Comparison of ENCODE assay signal across 12 cellular contexts in genomic region chr5:138448481-138449398, GRCh38. TPM values are rescaled to one million over a fixed set of nuclear protein-coding genes. Genes with fewer than 3 reads are reported as not detected.
A peak's percentile ranks its signal among the peaks of the same experiment; 100 is the strongest.
DNase-seq lines count a peak whose midpoint lies in the region; ATAC-seq and TF ChIP-seq lines count a peak whose summit lies in the region.
"Had no signal": no experiment of that assay in that cellular context is flagged by ENCODE, and none has a peak within 500 bp of the region (broad histone marks: within the 10 kb centered on the region; RNA-seq: fewer than 3 reads in every experiment).

No MANE protein-coding gene starts in this region.

- TF ChIP-seq CTCF in GM23338 (conservative IDR thresholded peaks at IDR 0.05; ENCODE audit: low read depth in 2 of 2): no peak
- no peak for TF ChIP-seq CTCF in brain (conservative IDR thresholded peaks at IDR 0.05)
- no peak for TF ChIP-seq CTCF in nephron progenitor cell (IDR thresholded peaks at IDR 0.05)

- H3K27me3 ChIP-seq in GM23338 (ENCODE audit: insufficient read depth): no peaks in the 10 kb centered on the region
- H3K27me3 ChIP-seq: spleen had no signal

- H3K27me3 Mint-ChIP-seq in GM23338 (ENCODE audit: insufficient read depth, low read depth, poor library complexity) (peaks cover 20% of the 10 kb centered on the region), brain (no peaks in the 10 kb centered on the region), nephron progenitor cell (ENCODE audit: low read depth, poor library complexity) (peaks cover 10% of the 10 kb centered on the region)

- no peaks in the 10 kb centered on the region for H3K9me2 ChIP-seq in GM23338 (ENCODE audit: insufficient read depth)

- H3K79me2 ChIP-seq in GM23338 (replicated peaks; ENCODE audit: insufficient read depth): no peaks in the 10 kb centered on the region

- no peak overlapping the region for H3K27ac ChIP-seq in GM23338 (ENCODE audit: low read depth)
- H3K27ac ChIP-seq: spleen had no signal

- no peaks in the 10 kb centered on the region for H3F3A ChIP-seq in GM23338 (replicated peaks; ENCODE audit: low read depth)

- H3K4me3 ChIP-seq in GM23338: no peak overlapping the region
- H3K4me3 ChIP-seq: HAP-1, spleen had no signal

- peaks cover 2% of the 10 kb centered on the region; the same call in 1 of the 3 replicates for H3K36me3 Mint-ChIP-seq in GM23338 (ENCODE audit: low read depth)
- H3K36me3 Mint-ChIP-seq in brain: no peaks in the 10 kb centered on the region
- no peaks in the 10 kb centered on the region for H3K36me3 Mint-ChIP-seq in nephron progenitor cell (ENCODE audit: low read depth)

- H3K4me3 Mint-ChIP-seq in GM23338 (no peak overlapping the region), brain (peak overlapping the region; percentile 53 to 85 (median 76)), nephron progenitor cell (peak overlapping the region; percentile 10)
- H3K4me3 Mint-ChIP-seq: activated T-cell treated with anti-CD3 and anti-CD28 coated beads, Interleukin-2, amount 50 U/mL, for 72 hours had no signal

- H3K36me3 ChIP-seq in GM23338 (ENCODE audit: insufficient read depth): no peaks in the 10 kb centered on the region
- H3K36me3 ChIP-seq: HAP-1, spleen had no signal

- H3K27ac Mint-ChIP-seq in GM23338 (no peak overlapping the region), brain (peak overlapping the region; percentile 95 to 100 (median 98)), nephron progenitor cell (no peak overlapping the region)
- H3K27ac Mint-ChIP-seq: activated T-cell treated with anti-CD3 and anti-CD28 coated beads, Interleukin-2, amount 50 U/mL, for 72 hours had no signal

- DNase-seq in GM23338 (ENCODE audit: low spot score) (peak; percentile 47), NCI-H2107 (lab: John Stamatoyannopoulos, UW) (peak; percentile 69), nephron progenitor cell (no peak), SIG-M5 treated with dmso at 0.1 percent for 504 hours (lab: John Stamatoyannopoulos, UW; ENCODE audit: unreplicated experiment) (no peak)
- no peak for DNase-seq in stimulated activated CD4-positive, alpha-beta T cell treated with anti-CD3 and anti-CD28 coated beads, Interleukin-4, amount 100 ng/mL, for 24 hours
- no peak for DNase-seq in stimulated activated CD4-positive, alpha-beta T cell treated with anti-CD3 and anti-CD28 coated beads, Interleukin-4, amount 100 ng/mL, for 1 hour
- DNase-seq: activated T-cell treated with anti-CD3 and anti-CD28 coated beads, Interleukin-2, amount 50 U/mL, for 72 hours; left ventricle myocardium superior had no signal

- H2AFZ ChIP-seq in GM23338: no peak overlapping the region; the same call in 1 of the 2 replicates

- ATAC-seq in GM23338 (no peak; the same call in 2 of the 3 replicates), HG03097 (IDR thresholded peaks at IDR 0.05; ENCODE audit: low FRiP score, unreplicated experiment) (no peak)

- H3K4me2 ChIP-seq in GM23338: no peak overlapping the region

- H3K4me1 ChIP-seq in GM23338 (ENCODE audit: insufficient read depth): no peaks in the 10 kb centered on the region

- no peaks in the 10 kb centered on the region for H4K20me1 ChIP-seq in GM23338 (replicated peaks; ENCODE audit: insufficient read depth)

- H3K9me3 Mint-ChIP-seq in GM23338 (no peaks in the 10 kb centered on the region), brain (no peaks in the 10 kb centered on the region), nephron progenitor cell (no peaks in the 10 kb centered on the region)
- H3K9me3 Mint-ChIP-seq: activated T-cell treated with anti-CD3 and anti-CD28 coated beads, Interleukin-2, amount 50 U/mL, for 72 hours had no signal

- peaks cover 22% of the 10 kb centered on the region for H3K4me1 Mint-ChIP-seq in GM23338
- H3K4me1 Mint-ChIP-seq in brain: peaks cover 28% of the 10 kb centered on the region
- H3K4me1 Mint-ChIP-seq in nephron progenitor cell: peaks cover 37% of the 10 kb centered on the region

TF ChIP-seq in GM23338, 12 proteins besides CTCF, POLR2A, EP300 and RAD21 (continues in another document):
- no peak for TF ChIP-seq JUNB (IDR thresholded peaks at IDR 0.05; ENCODE audit: unreplicated experiment)
- TF ChIP-seq, protein P1, sequence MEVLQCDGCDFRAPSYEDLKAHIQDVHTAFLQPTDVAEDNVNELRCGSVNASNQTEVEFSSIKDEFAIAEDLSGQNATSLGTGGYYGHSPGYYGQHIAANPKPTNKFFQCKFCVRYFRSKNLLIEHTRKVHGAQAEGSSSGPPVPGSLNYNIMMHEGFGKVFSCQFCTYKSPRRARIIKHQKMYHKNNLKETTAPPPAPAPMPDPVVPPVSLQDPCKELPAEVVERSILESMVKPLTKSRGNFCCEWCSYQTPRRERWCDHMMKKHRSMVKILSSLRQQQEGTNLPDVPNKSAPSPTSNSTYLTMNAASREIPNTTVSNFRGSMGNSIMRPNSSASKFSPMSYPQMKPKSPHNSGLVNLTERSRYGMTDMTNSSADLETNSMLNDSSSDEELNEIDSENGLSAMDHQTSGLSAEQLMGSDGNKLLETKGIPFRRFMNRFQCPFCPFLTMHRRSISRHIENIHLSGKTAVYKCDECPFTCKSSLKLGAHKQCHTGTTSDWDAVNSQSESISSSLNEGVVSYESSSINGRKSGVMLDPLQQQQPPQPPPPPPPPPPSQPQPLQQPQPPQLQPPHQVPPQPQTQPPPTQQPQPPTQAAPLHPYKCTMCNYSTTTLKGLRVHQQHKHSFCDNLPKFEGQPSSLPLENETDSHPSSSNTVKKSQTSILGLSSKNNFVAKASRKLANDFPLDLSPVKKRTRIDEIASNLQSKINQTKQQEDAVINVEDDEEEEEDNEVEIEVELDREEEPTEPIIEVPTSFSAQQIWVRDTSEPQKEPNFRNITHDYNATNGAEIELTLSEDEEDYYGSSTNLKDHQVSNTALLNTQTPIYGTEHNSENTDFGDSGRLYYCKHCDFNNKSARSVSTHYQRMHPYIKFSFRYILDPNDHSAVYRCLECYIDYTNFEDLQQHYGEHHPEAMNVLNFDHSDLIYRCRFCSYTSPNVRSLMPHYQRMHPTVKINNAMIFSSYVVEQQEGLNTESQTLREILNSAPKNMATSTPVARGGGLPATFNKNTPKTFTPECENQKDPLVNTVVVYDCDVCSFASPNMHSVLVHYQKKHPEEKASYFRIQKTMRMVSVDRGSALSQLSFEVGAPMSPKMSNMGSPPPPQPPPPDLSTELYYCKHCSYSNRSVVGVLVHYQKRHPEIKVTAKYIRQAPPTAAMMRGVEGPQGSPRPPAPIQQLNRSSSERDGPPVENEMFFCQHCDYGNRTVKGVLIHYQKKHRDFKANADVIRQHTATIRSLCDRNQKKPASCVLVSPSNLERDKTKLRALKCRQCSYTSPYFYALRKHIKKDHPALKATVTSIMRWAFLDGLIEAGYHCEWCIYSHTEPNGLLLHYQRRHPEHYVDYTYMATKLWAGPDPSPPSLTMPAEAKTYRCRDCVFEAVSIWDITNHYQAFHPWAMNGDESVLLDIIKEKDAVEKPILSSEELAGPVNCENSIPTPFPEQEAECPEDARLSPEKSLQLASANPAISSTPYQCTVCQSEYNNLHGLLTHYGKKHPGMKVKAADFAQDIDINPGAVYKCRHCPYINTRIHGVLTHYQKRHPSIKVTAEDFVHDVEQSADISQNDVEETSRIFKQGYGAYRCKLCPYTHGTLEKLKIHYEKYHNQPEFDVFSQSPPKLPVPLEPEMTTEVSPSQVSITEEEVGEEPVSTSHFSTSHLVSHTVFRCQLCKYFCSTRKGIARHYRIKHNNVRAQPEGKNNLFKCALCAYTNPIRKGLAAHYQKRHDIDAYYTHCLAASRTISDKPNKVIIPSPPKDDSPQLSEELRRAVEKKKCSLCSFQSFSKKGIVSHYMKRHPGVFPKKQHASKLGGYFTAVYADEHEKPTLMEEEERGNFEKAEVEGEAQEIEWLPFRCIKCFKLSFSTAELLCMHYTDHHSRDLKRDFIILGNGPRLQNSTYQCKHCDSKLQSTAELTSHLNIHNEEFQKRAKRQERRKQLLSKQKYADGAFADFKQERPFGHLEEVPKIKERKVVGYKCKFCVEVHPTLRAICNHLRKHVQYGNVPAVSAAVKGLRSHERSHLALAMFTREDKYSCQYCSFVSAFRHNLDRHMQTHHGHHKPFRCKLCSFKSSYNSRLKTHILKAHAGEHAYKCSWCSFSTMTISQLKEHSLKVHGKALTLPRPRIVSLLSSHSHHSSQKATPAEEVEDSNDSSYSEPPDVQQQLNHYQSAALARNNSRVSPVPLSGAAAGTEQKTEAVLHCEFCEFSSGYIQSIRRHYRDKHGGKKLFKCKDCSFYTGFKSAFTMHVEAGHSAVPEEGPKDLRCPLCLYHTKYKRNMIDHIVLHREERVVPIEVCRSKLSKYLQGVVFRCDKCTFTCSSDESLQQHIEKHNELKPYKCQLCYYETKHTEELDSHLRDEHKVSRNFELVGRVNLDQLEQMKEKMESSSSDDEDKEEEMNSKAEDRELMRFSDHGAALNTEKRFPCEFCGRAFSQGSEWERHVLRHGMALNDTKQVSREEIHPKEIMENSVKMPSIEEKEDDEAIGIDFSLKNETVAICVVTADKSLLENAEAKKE (CRISPR knock-in tag; IDR thresholded peaks at IDR 0.05): no peak
- TF ChIP-seq ZNF331 (CRISPR knock-in tag; IDR thresholded peaks at IDR 0.05; ENCODE audit: low read depth): no peak
- no peak for TF ChIP-seq STAT1 (IDR thresholded peaks at IDR 0.05; ENCODE audit: unreplicated experiment)
- no peak for TF ChIP-seq NANOG (IDR thresholded peaks at IDR 0.05; ENCODE audit: borderline replicate concordance)
- TF ChIP-seq POLR2AphosphoS5 (IDR thresholded peaks at IDR 0.05; ENCODE audit: low read depth): no peak

RNA-seq across cellular contexts. Expression of gene REEP2, which starts 9.9 kb away (rescaled TPM):
- 23.0 and 29.8 TPM in 2 replicates for total RNA-seq in GM23338 (2014; rRNA removed; shearing (Covaris generic))
- polyA plus RNA-seq in GM23338 (2016; fragmentation: Nextera tagmentation; extraction: Ambion mirVana): 20.5 and 21.1 TPM in 2 replicates
- 111 TPM for polyA plus RNA-seq in brain (ENCODE audit: insufficient read depth, low read depth, low replicate concordance)

RNA-seq across cellular contexts. Expression of gene EGR1, which starts 16.5 kb away (rescaled TPM):
- total RNA-seq in GM23338 (2014; rRNA removed; shearing (Covaris generic)): 11.5 and 13.5 TPM in 2 replicates
- polyA plus RNA-seq in GM23338 (2016; fragmentation: Nextera tagmentation; extraction: Ambion mirVana): 57.1 and 60.3 TPM in 2 replicates
- 6.8 TPM for polyA plus RNA-seq in brain (ENCODE audit: insufficient read depth, low read depth, low replicate concordance)

Comparison
In these comparisons a context has a peak if more than half of its experiments do, and no peak if none do; other contexts are left out.
1. DNase-seq: peak in GM23338 (single experiment) and NCI-H2107 (single experiment); none in nephron progenitor cell (single experiment), stimulated activated CD4-positive, alpha-beta T cell treated with anti-CD3 and anti-CD28 coated beads, Interleukin-4, amount 100 ng/mL, for 24 hours (single experiment), stimulated activated CD4-positive, alpha-beta T cell treated with anti-CD3 and anti-CD28 coated beads, Interleukin-4, amount 100 ng/mL, for 1 hour (single experiment) and SIG-M5 treated with dmso at 0.1 percent for 504 hours (single experiment).
2. H3K27ac Mint-ChIP-seq: peak in brain (5 of 5); none in GM23338 (single experiment) and nephron progenitor cell (single experiment).